Comparison of ENCODE assay signal across 11 cellular contexts in the genomic region with DNA sequence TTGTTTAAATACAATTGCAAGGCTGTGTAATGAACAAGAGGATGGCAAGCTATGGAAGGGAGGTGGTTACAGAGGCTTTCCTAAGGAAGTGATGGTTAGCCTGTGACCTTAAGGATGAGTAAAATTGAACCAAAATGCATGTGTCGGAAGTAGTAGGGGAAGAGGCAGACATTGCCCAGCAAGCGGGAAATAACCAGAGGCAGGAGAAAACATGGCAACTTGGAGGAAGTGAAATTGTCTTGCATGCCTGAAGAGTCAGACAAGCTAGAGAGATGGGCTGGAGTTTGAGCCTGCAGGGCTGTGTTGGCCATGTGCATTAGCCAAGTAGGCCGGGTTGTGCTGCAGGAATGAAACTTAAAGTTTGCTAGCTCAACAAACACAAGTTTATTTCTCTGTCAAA.
DNase-seq lines count a peak whose midpoint lies in the region; ATAC-seq and TF ChIP-seq lines count a peak whose summit lies in the region.
"Had no signal": no experiment of that assay in that cellular context is flagged by ENCODE, and none has a peak within 500 bp of the region (broad histone marks: within the 10 kb centered on the region; RNA-seq: fewer than 3 reads in every experiment).

No MANE protein-coding gene starts in this region.

- H3K4me3 Mint-ChIP-seq in CD8-positive, alpha-beta T cell: no peak overlapping the region

- peak overlapping the region; percentile 27; the same call in 1 of the 2 replicates for H3K4me2 ChIP-seq in OCI-LY7 (ENCODE audit: low read length)
- no peak overlapping the region for H3K4me2 ChIP-seq in smooth muscle cell

- BruUV-seq in OCI-LY7 (replicated peaks; lab: Mats Ljungman, UMichigan): no TSS peak

- H2AFZ ChIP-seq in OCI-LY7 (ENCODE audit: low read length) (peak overlapping the region; percentile 9; the same call in 1 of the 2 replicates), smooth muscle cell (ENCODE audit: low read depth) (no peak overlapping the region)

- H3K9me2 ChIP-seq in OCI-LY7 (ENCODE audit: insufficient read depth, low read length): no peaks in the 10 kb centered on the region

- H3K27ac ChIP-seq in OCI-LY7 (ENCODE audit: low read depth, low read length, poor library complexity, severe bottlenecking) (no peak overlapping the region), smooth muscle cell (ENCODE audit: low read depth) (no peak overlapping the region)
- H3K27ac ChIP-seq in CD8-positive, alpha-beta T cell (ENCODE audit: low read depth, low read length): no peak overlapping the region
- H3K27ac ChIP-seq: C4-2B had no signal

- H3K9me3 ChIP-seq in OCI-LY7 (ENCODE audit: low read length): no peaks in the 10 kb centered on the region
- H3K9me3 ChIP-seq in smooth muscle cell (replicated peaks; ENCODE audit: low read depth): no peaks in the 10 kb centered on the region
- H3K9me3 ChIP-seq in CD8-positive, alpha-beta T cell (ENCODE audit: low read length): no peaks in the 10 kb centered on the region

- no peaks in the 10 kb centered on the region for H3K27me3 Mint-ChIP-seq in CD8-positive, alpha-beta T cell (ENCODE audit: low read depth)

- no peaks in the 10 kb centered on the region for H4K20me1 ChIP-seq in OCI-LY7 (ENCODE audit: insufficient read depth, low read length)
- no peaks in the 10 kb centered on the region for H4K20me1 ChIP-seq in smooth muscle cell (ENCODE audit: low read depth)

- H3K27ac Mint-ChIP-seq in CD8-positive, alpha-beta T cell: no peak overlapping the region

- H3K36me3 ChIP-seq in OCI-LY7 (ENCODE audit: insufficient read depth, low read length) (no peaks in the 10 kb centered on the region), smooth muscle cell (ENCODE audit: low read depth) (no peaks in the 10 kb centered on the region)
- no peaks in the 10 kb centered on the region for H3K36me3 ChIP-seq in CD8-positive, alpha-beta T cell (ENCODE audit: insufficient read depth, low read length)

- H3K9ac ChIP-seq in smooth muscle cell (ENCODE audit: low read depth): no peak overlapping the region

- no peaks in the 10 kb centered on the region for H3F3A ChIP-seq in smooth muscle cell (ENCODE audit: low read depth)

- peak; percentile 75 for ATAC-seq in GM18508 (IDR thresholded peaks at IDR 0.05; ENCODE audit: insufficient read depth, unreplicated experiment)
- peak; percentile 79 for ATAC-seq in GM21367 (IDR thresholded peaks at IDR 0.05; ENCODE audit: unreplicated experiment)
- ATAC-seq in HG03039 (IDR thresholded peaks at IDR 0.05; ENCODE audit: unreplicated experiment): peak; percentile 65
- ATAC-seq in CD8-positive, alpha-beta T cell: no peak

- peaks cover 61% of the 10 kb centered on the region for H3K4me1 Mint-ChIP-seq in CD8-positive, alpha-beta T cell (ENCODE audit: low read depth)

- WGBS in smooth muscle cell (ENCODE audit: low lambda C conversion rate): 92% methylated on average over 3 of the region's 3 CpGs

- intact Hi-C loops in OCI-LY7 (cut with micrococcal nuclease; ENCODE audit: unreplicated experiment): no loop called here
- intact Hi-C loops in CD8-positive, alpha-beta T cell (cut with DNase I, micrococcal nuclease): no loop called here

- H3K27me3 ChIP-seq in smooth muscle cell (ENCODE audit: low read depth): no peaks in the 10 kb centered on the region
- no peaks in the 10 kb centered on the region for H3K27me3 ChIP-seq in CD8-positive, alpha-beta T cell (ENCODE audit: insufficient read depth, low read length)

- CTCF ChIA-PET in OCI-LY7 (lab: Charles Lee; ENCODE audit: unreplicated experiment): interaction anchor here (1.5 kb wide), 1 partner anchor 17 kb away, joined by 4 read pairs; no protein-coding TSS in a partner anchor
- CTCF ChIA-PET in CD8-positive, alpha-beta T cell (lab: Charles Lee): interaction anchor here (1.0 to 1.1 kb wide), 2 partner anchors 9 to 25 kb away, joined by 3 read pairs; no protein-coding TSS in a partner anchor

- TF ChIP-seq CTCF in OCI-LY7 (conservative IDR thresholded peaks at IDR 0.05; ENCODE audit: low read length) (no peak), smooth muscle cell (IDR thresholded peaks at IDR 0.05; ENCODE audit: borderline replicate concordance, insufficient read depth, poor library complexity, severe bottlenecking) (no peak)
- TF ChIP-seq CTCF in CD8-positive, alpha-beta T cell (IDR thresholded peaks at IDR 0.05): no peak

- peaks cover 6% of the 10 kb centered on the region for H3K36me3 Mint-ChIP-seq in CD8-positive, alpha-beta T cell

- H3K79me2 ChIP-seq in OCI-LY7 (ENCODE audit: insufficient read depth, low read depth, low read length): no peaks in the 10 kb centered on the region
- H3K79me2 ChIP-seq in smooth muscle cell (ENCODE audit: low read depth): no peaks in the 10 kb centered on the region

- DNase-seq in OCI-LY7 (ENCODE audit: low spot score) (peak; percentile 53), T1000 (lab: John Stamatoyannopoulos, UW) (no peak), NCI-H2196 (lab: John Stamatoyannopoulos, UW; ENCODE audit: unreplicated experiment) (no peak), smooth muscle cell (lab: John Stamatoyannopoulos, UW; ENCODE audit: unreplicated experiment) (no peak)
- DNase-seq in CD8-positive, alpha-beta T cell: no peak
- DNase-seq: activated naive CD4-positive, alpha-beta T cell had no signal

- peaks cover 4% of the 10 kb centered on the region for H3K9me3 Mint-ChIP-seq in CD8-positive, alpha-beta T cell

- H3K4me1 ChIP-seq in OCI-LY7 (ENCODE audit: insufficient read depth, low read length, poor library complexity, severe bottlenecking): peaks cover 12% of the 10 kb centered on the region
- no peaks in the 10 kb centered on the region for H3K4me1 ChIP-seq in smooth muscle cell (ENCODE audit: low read depth)
- peaks cover 21% of the 10 kb centered on the region for H3K4me1 ChIP-seq in CD8-positive, alpha-beta T cell (ENCODE audit: insufficient read depth, low read length)

- no peak overlapping the region for H3K4me3 ChIP-seq in OCI-LY7 (ENCODE audit: low read depth, low read length, poor library complexity, severe bottlenecking)
- H3K4me3 ChIP-seq in smooth muscle cell: no peak overlapping the region
- H3K4me3 ChIP-seq in CD8-positive, alpha-beta T cell (ENCODE audit: low read depth, low read length): no peak overlapping the region
- H3K4me3 ChIP-seq: lung had no signal

- POLR2A ChIA-PET in OCI-LY7 (lab: Charles Lee): interaction anchor here (1.3 to 2.0 kb wide), 4 partner anchors 9 to 88 kb away, joined by 5 to 9 read pairs (median 6); no protein-coding TSS in a partner anchor
- POLR2A ChIA-PET in CD8-positive, alpha-beta T cell (lab: Charles Lee): interaction anchor here (1.1 to 1.9 kb wide), 3 partner anchors 10 to 96 kb away, joined by 3 to 7 read pairs (median 6); partner anchors contain the start of gene BTG1
